In genomic region chrX:19870710-19871490, GRCh38 we compare ENCODE assay signal across 25 cellular contexts. TPM values are rescaled to one million over a fixed set of nuclear protein-coding genes. Genes with fewer than 3 reads are reported as not detected.
DNase-seq lines count a peak whose midpoint lies in the region; ATAC-seq, FAIRE-seq and TF ChIP-seq lines count a peak whose summit lies in the region.
"Had no signal": no experiment of that assay in that cellular context is flagged by ENCODE, and none has a peak within 500 bp of the region (broad histone marks: within the 10 kb centered on the region; RNA-seq: fewer than 3 reads in every experiment).

No MANE protein-coding gene starts in this region.

- peak; percentile 13 for ATAC-seq in activated CD8-positive, alpha-beta T cell treated with anti-CD3 and anti-CD28 coated beads for 36 hours
- no peak for ATAC-seq in activated CD8-positive, alpha-beta T cell treated with anti-CD3 and anti-CD28 coated beads, Interleukin-2, amount 10 ng/mL, durations not matched to agents 7 days and 5 days
- ATAC-seq in naive thymus-derived CD4-positive, alpha-beta T cell, result no peak
- ATAC-seq in GM18511 (IDR thresholded peaks at IDR 0.05; ENCODE audit: unreplicated experiment), result no peak
- ATAC-seq: gastroesophageal sphincter, GM23338, K562, left lobe of liver, mucosa of descending colon, pancreas, WTC11 had no signal

- intact Hi-C loops in activated CD8-positive, alpha-beta T cell treated with anti-CD3 and anti-CD28 coated beads for 36 hours (cut with micrococcal nuclease), result no loop called here
- intact Hi-C loops in naive thymus-derived CD4-positive, alpha-beta T cell (cut with micrococcal nuclease), result no loop called here

- H3K27ac ChIP-seq in SU-DHL-6 (ENCODE audit: low read depth, low read length), result peak overlapping the region; percentile 98
- H3K27ac ChIP-seq in naive thymus-derived CD4-positive, alpha-beta T cell (ENCODE audit: low read depth, low read length), result no peak overlapping the region
- H3K27ac ChIP-seq: gastroesophageal sphincter, pancreas, testis had no signal

- CTCF ChIA-PET in activated CD8-positive, alpha-beta T cell treated with anti-CD3 and anti-CD28 coated beads for 36 hours (lab: Charles Lee), result interaction anchor here (1.2 kb wide), 1 partner anchor 159 kb away, joined by 3 read pairs; no protein-coding TSS in a partner anchor
- CTCF ChIA-PET in activated CD8-positive, alpha-beta T cell treated with anti-CD3 and anti-CD28 coated beads, Interleukin-2, amount 10 ng/mL, durations not matched to agents 7 days and 5 days (lab: Charles Lee), result interaction anchor here (1.0 kb wide), 1 partner anchor 124 kb away, joined by 3 read pairs; no protein-coding TSS in a partner anchor
- CTCF ChIA-PET in naive thymus-derived CD4-positive, alpha-beta T cell (lab: Charles Lee), result no interaction called here

- H3K4me2 ChIP-seq in SU-DHL-6 (ENCODE audit: low read depth, low read length, poor library complexity, severe bottlenecking), result peak overlapping the region; percentile 92
- H3K4me2 ChIP-seq: GM23338 had no signal

- POLR2A ChIA-PET in activated CD8-positive, alpha-beta T cell treated with anti-CD3 and anti-CD28 coated beads for 36 hours (lab: Charles Lee), result no interaction called here
- POLR2A ChIA-PET in activated CD8-positive, alpha-beta T cell treated with anti-CD3 and anti-CD28 coated beads, Interleukin-2, amount 10 ng/mL, durations not matched to agents 7 days and 5 days (lab: Charles Lee), result interaction anchor here (0.7 kb wide), 1 partner anchor 10 kb away, joined by 3 read pairs; no protein-coding TSS in a partner anchor
- POLR2A ChIA-PET in naive thymus-derived CD4-positive, alpha-beta T cell (lab: Charles Lee), result interaction anchor here (0.8 kb wide), 1 partner anchor 14 kb away, joined by 3 read pairs; no protein-coding TSS in a partner anchor

- H3K4me1 Mint-ChIP-seq in activated CD8-positive, alpha-beta T cell treated with anti-CD3 and anti-CD28 coated beads for 36 hours (ENCODE audit: low read depth), result peaks cover 69% of the 10 kb centered on the region
- H3K4me1 Mint-ChIP-seq in activated CD8-positive, alpha-beta T cell treated with anti-CD3 and anti-CD28 coated beads, Interleukin-2, amount 10 ng/mL, durations not matched to agents 7 days and 5 days (ENCODE audit: low read depth), result peaks cover 69% of the 10 kb centered on the region
- H3K4me1 Mint-ChIP-seq in naive thymus-derived CD4-positive, alpha-beta T cell, result peaks cover 27 to 69% (median 57%) of the 10 kb centered on the region in 7 donors

- H3K9me3 ChIP-seq in SU-DHL-6 (ENCODE audit: insufficient read depth, low read length), result no peaks in the 10 kb centered on the region
- no peaks in the 10 kb centered on the region for H3K9me3 ChIP-seq in naive thymus-derived CD4-positive, alpha-beta T cell (ENCODE audit: control insufficient read depth in 2 of 3, low read length in 3 of 3)
- H3K9me3 ChIP-seq: gastroesophageal sphincter, mucosa of descending colon, pancreas, testis had no signal

- no peak for DNase-seq in activated CD8-positive, alpha-beta T cell treated with anti-CD3 and anti-CD28 coated beads for 36 hours
- DNase-seq in activated CD8-positive, alpha-beta T cell treated with anti-CD3 and anti-CD28 coated beads, Interleukin-2, amount 10 ng/mL, durations not matched to agents 7 days and 5 days, result no peak
- DNase-seq in GM12892 (ENCODE audit: insufficient read length) (no peak), UCSD-AML1 (lab: John Stamatoyannopoulos, UW; ENCODE audit: unreplicated experiment) (no peak), T1000 (lab: John Stamatoyannopoulos, UW) (no peak)
- no peak for DNase-seq in naive thymus-derived CD4-positive, alpha-beta T cell
- DNase-seq: activated CD8-positive, alpha-beta memory T cell treated with anti-CD3 and anti-CD28 coated beads, Interleukin-2, amount 50 U/mL, for 4 hours; Calu3; erythroblast; mucosa of descending colon; NCI-H1417; NCI-H2171; NCI-H774; pancreas; stimulated activated CD4-positive, alpha-beta T cell treated with anti-CD3 and anti-CD28 coated beads, Interleukin-2, amount 100 ng/mL, for 48 hours; testis had no signal

- H3K36me3 ChIP-seq in SU-DHL-6 (ENCODE audit: low read length), result no peaks in the 10 kb centered on the region
- H3K36me3 ChIP-seq in naive thymus-derived CD4-positive, alpha-beta T cell (ENCODE audit: control insufficient read depth in 2 of 3, insufficient read depth in 3 of 3, low read length in 3 of 3), result no peaks in the 10 kb centered on the region
- H3K36me3 ChIP-seq: gastroesophageal sphincter, pancreas had no signal

- H3K4me1 ChIP-seq in naive thymus-derived CD4-positive, alpha-beta T cell (ENCODE audit: control insufficient read depth in 2 of 2, insufficient read depth in 2 of 2, low read length in 2 of 2), result peaks cover 4 to 6% of the 10 kb centered on the region in 2 donors
- H3K4me1 ChIP-seq: pancreas, testis had no signal

- no peak overlapping the region for H3K4me3 ChIP-seq in SU-DHL-6 (ENCODE audit: insufficient read depth, low read length, poor library complexity, severe bottlenecking)
- H3K4me3 ChIP-seq in naive thymus-derived CD4-positive, alpha-beta T cell (ENCODE audit: low read length), result no peak overlapping the region
- H3K4me3 ChIP-seq: gastroesophageal sphincter, GM23338, K562, mucosa of descending colon, pancreas, testis had no signal

- peak overlapping the region; percentile 30; the same call in 1 of the 2 replicates for H3K9ac ChIP-seq in SU-DHL-6 (ENCODE audit: low read length)

- H3K4me3 Mint-ChIP-seq in activated CD8-positive, alpha-beta T cell treated with anti-CD3 and anti-CD28 coated beads for 36 hours, result no peak overlapping the region
- H3K4me3 Mint-ChIP-seq in activated CD8-positive, alpha-beta T cell treated with anti-CD3 and anti-CD28 coated beads, Interleukin-2, amount 10 ng/mL, durations not matched to agents 7 days and 5 days, result no peak overlapping the region
- H3K4me3 Mint-ChIP-seq in naive thymus-derived CD4-positive, alpha-beta T cell, result no peak overlapping the region
- H3K4me3 Mint-ChIP-seq: activated naive CD4-positive, alpha-beta T cell treated with anti-CD3 and anti-CD28 coated beads, Interleukin-2, amount 50 U/mL, for 24 hours; GM23338; WTC11 had no signal

- peak; percentile 83 for FAIRE-seq in GM12892 (lab: Jason Lieb, UNC)
- FAIRE-seq: bronchial epithelial cell, K562, pancreas had no signal

- H3K9me3 Mint-ChIP-seq in activated CD8-positive, alpha-beta T cell treated with anti-CD3 and anti-CD28 coated beads for 36 hours, result no peaks in the 10 kb centered on the region
- no peaks in the 10 kb centered on the region for H3K9me3 Mint-ChIP-seq in activated CD8-positive, alpha-beta T cell treated with anti-CD3 and anti-CD28 coated beads, Interleukin-2, amount 10 ng/mL, durations not matched to agents 7 days and 5 days (ENCODE audit: insufficient read depth)
- no peaks in the 10 kb centered on the region for H3K9me3 Mint-ChIP-seq in naive thymus-derived CD4-positive, alpha-beta T cell
- H3K9me3 Mint-ChIP-seq: activated naive CD4-positive, alpha-beta T cell treated with anti-CD3 and anti-CD28 coated beads, Interleukin-2, amount 50 U/mL, for 24 hours had no signal

- no peaks in the 10 kb centered on the region for H3K27me3 Mint-ChIP-seq in activated CD8-positive, alpha-beta T cell treated with anti-CD3 and anti-CD28 coated beads for 36 hours
- no peaks in the 10 kb centered on the region for H3K27me3 Mint-ChIP-seq in activated CD8-positive, alpha-beta T cell treated with anti-CD3 and anti-CD28 coated beads, Interleukin-2, amount 10 ng/mL, durations not matched to agents 7 days and 5 days (ENCODE audit: low read depth)
- no peaks in the 10 kb centered on the region for H3K27me3 Mint-ChIP-seq in naive thymus-derived CD4-positive, alpha-beta T cell
- H3K27me3 Mint-ChIP-seq: activated naive CD4-positive, alpha-beta T cell treated with anti-CD3 and anti-CD28 coated beads, Interleukin-2, amount 50 U/mL, for 24 hours had no signal

- no peaks in the 10 kb centered on the region for H3K27me3 ChIP-seq in SU-DHL-6 (ENCODE audit: low read length)
- no peaks in the 10 kb centered on the region for H3K27me3 ChIP-seq in naive thymus-derived CD4-positive, alpha-beta T cell (ENCODE audit: control insufficient read depth in 2 of 2, insufficient read depth in 2 of 2, low read length in 2 of 2)
- H3K27me3 ChIP-seq: gastroesophageal sphincter, testis had no signal

- H3K79me2 ChIP-seq in SU-DHL-6 (ENCODE audit: insufficient read depth, low read length), result peaks cover 80% of the 10 kb centered on the region

- H4K20me1 ChIP-seq in SU-DHL-6 (ENCODE audit: low read depth, low read length), result no peaks in the 10 kb centered on the region

- TF ChIP-seq CTCF in activated CD8-positive, alpha-beta T cell treated with anti-CD3 and anti-CD28 coated beads for 36 hours (IDR thresholded peaks at IDR 0.05), result no peak
- TF ChIP-seq CTCF in SU-DHL-6 (IDR thresholded peaks at IDR 0.05; ENCODE audit: insufficient read depth, low read length, poor library complexity, severe bottlenecking), result no peak

- peaks cover 12% of the 10 kb centered on the region for H3K36me3 Mint-ChIP-seq in activated CD8-positive, alpha-beta T cell treated with anti-CD3 and anti-CD28 coated beads for 36 hours (ENCODE audit: low read depth)
- H3K36me3 Mint-ChIP-seq in activated CD8-positive, alpha-beta T cell treated with anti-CD3 and anti-CD28 coated beads, Interleukin-2, amount 10 ng/mL, durations not matched to agents 7 days and 5 days (ENCODE audit: low read depth), result peaks cover 10% of the 10 kb centered on the region
- H3K36me3 Mint-ChIP-seq in naive thymus-derived CD4-positive, alpha-beta T cell, result peaks cover 0 to 5% (median 0%) of the 10 kb centered on the region in 5 donors
- H3K36me3 Mint-ChIP-seq: WTC11 had no signal

- no peaks in the 10 kb centered on the region for H3K9me2 ChIP-seq in SU-DHL-6 (replicated peaks; ENCODE audit: insufficient read depth, low read length)

- peaks cover 37% of the 10 kb centered on the region for H3F3A ChIP-seq in SU-DHL-6 (ENCODE audit: insufficient read depth)

- no peak overlapping the region for H2AFZ ChIP-seq in SU-DHL-6 (ENCODE audit: low read depth, low read length, severe bottlenecking)
- H2AFZ ChIP-seq: GM23338 had no signal

- H3K27ac Mint-ChIP-seq in activated CD8-positive, alpha-beta T cell treated with anti-CD3 and anti-CD28 coated beads for 36 hours, result peak overlapping the region; percentile 84
- no peak overlapping the region for H3K27ac Mint-ChIP-seq in activated CD8-positive, alpha-beta T cell treated with anti-CD3 and anti-CD28 coated beads, Interleukin-2, amount 10 ng/mL, durations not matched to agents 7 days and 5 days
- peak overlapping the region in 6 of 9 donors; percentile 12 to 80 (median 52) for H3K27ac Mint-ChIP-seq in naive thymus-derived CD4-positive, alpha-beta T cell
- H3K27ac Mint-ChIP-seq: activated naive CD4-positive, alpha-beta T cell treated with anti-CD3 and anti-CD28 coated beads, Interleukin-2, amount 50 U/mL, for 24 hours; GM23338; WTC11 had no signal

- TF ChIP-seq POLR2A in GM12892 (IDR thresholded peaks at IDR 0.05; ENCODE audit: low read depth, low read length), result no peak

RNA-seq across cellular contexts. Expression of gene SH3KBP1, which starts 16.5 kb away (rescaled TPM):
- 10 to 100 TPM; 80.9 to 86.9 TPM for total RNA-seq in activated CD8-positive, alpha-beta T cell treated with anti-CD3 and anti-CD28 coated beads for 36 hours
- total RNA-seq in activated CD8-positive, alpha-beta T cell treated with anti-CD3 and anti-CD28 coated beads, Interleukin-2, amount 10 ng/mL, durations not matched to agents 7 days and 5 days, result 10 to 100 TPM; 85.6 to 95.3 TPM
- 124 TPM for polyA plus RNA-seq in GM12892 (2012; ENCODE audit: missing spikeins)
- 100 to 1,000 TPM; 103 to 130 (median 129) TPM for total RNA-seq in naive thymus-derived CD4-positive, alpha-beta T cell
- 100 to 1,000 TPM; 137 to 183 TPM for polyA plus RNA-seq in naive thymus-derived CD4-positive, alpha-beta T cell
